Comparison of ENCODE assay signal across 10 cellular contexts in genomic region chr4:1208266-1208961, GRCh38. TPM values are rescaled to one million over a fixed set of nuclear protein-coding genes. Genes with fewer than 3 reads are reported as not detected.
DNase-seq lines count a peak whose midpoint lies in the region; ATAC-seq, FAIRE-seq and TF ChIP-seq lines count a peak whose summit lies in the region.
"Had no signal": no experiment of that assay in that cellular context is flagged by ENCODE, and none has a peak within 500 bp of the region (broad histone marks: within the 10 kb centered on the region; RNA-seq: fewer than 3 reads in every experiment).

No MANE protein-coding gene starts in this region.

- peaks cover 30 to 71% (median 52%) of the 10 kb centered on the region in 11 experiments; a peak in 21 of 22 replicates for H4K20me1 ChIP-seq in BLaER1 treated with 17β-estradiol and CSF1 and Interleukin-3, amounts not matched to agents 10 nM and 100 nM
- no peaks in the 10 kb centered on the region for H4K20me1 ChIP-seq in OCI-LY1 (ENCODE audit: insufficient read depth, low read length)

- no peak overlapping the region for H2AFZ ChIP-seq in OCI-LY1 (ENCODE audit: low read length)
- H2AFZ ChIP-seq in neuronal stem cell (ENCODE audit: low read length), result no peak overlapping the region

- H3K9me3 ChIP-seq in BLaER1 treated with 17β-estradiol and CSF1 and Interleukin-3, amounts not matched to agents 10 nM and 100 nM (replicated peaks in 1 of 11), result no peaks in the 10 kb centered on the region
- H3K9me3 ChIP-seq in OCI-LY1 (ENCODE audit: low read length) (no peaks in the 10 kb centered on the region), esophagus muscularis mucosa (no peaks in the 10 kb centered on the region), neuronal stem cell (replicated peaks in 1 of 2; ENCODE audit: control insufficient read depth in 2 of 2, insufficient read depth in 1 of 2, low read depth in 1 of 2, low read length in 2 of 2) (no peaks in the 10 kb centered on the region), small intestine (ENCODE audit: control insufficient read depth, low read depth) (no peaks in the 10 kb centered on the region)

- H3K4me2 ChIP-seq in BLaER1 treated with 17β-estradiol and CSF1 and Interleukin-3, amounts not matched to agents 10 nM and 100 nM, result peak overlapping the region; percentile 73 to 86 (median 80)
- peak overlapping the region; percentile 70 for H3K4me2 ChIP-seq in OCI-LY1 (ENCODE audit: low read length)
- H3K4me2 ChIP-seq in neuronal stem cell (ENCODE audit: insufficient read depth, low read length, poor library complexity, severe bottlenecking), result no peak overlapping the region

- intact Hi-C loops in esophagus muscularis mucosa (cut with DNase I), result loop anchor here (5.0 kb wide), 1 partner anchor 39 kb away; the partner anchor contains the start of gene CTBP1

- ATAC-seq in omental fat pad (ENCODE audit: low FRiP score), result no peak

- H3K4ac ChIP-seq in neuronal stem cell (ENCODE audit: low read length), result no peak overlapping the region

- no peak for FAIRE-seq in HTR-8/SVneo (lab: Jason Lieb, UNC)
- FAIRE-seq in small intestine (lab: Jason Lieb, UNC), result no peak

- TF ChIP-seq EP300 in esophagus muscularis mucosa (IDR thresholded peaks at IDR 0.05), result no peak

- TF ChIP-seq CTCF in OCI-LY1 (IDR thresholded peaks at IDR 0.05; ENCODE audit: low read length) (no peak), esophagus muscularis mucosa (IDR thresholded peaks at IDR 0.05) (no peak), omental fat pad (IDR thresholded peaks at IDR 0.05) (no peak)

- H3K27me3 ChIP-seq in BLaER1 treated with 17β-estradiol and CSF1 and Interleukin-3, amounts not matched to agents 10 nM and 100 nM, result no peaks in the 10 kb centered on the region
- H3K27me3 ChIP-seq in OCI-LY1 (ENCODE audit: insufficient read depth, low read length) (no peaks in the 10 kb centered on the region), esophagus muscularis mucosa (no peaks in the 10 kb centered on the region), neuronal stem cell (ENCODE audit: control insufficient read depth in 3 of 3, insufficient read depth in 3 of 3, low read depth in 1 of 3, low read length in 3 of 3) (no peaks in the 10 kb centered on the region), small intestine (ENCODE audit: control insufficient read depth in 2 of 2, insufficient read depth in 2 of 2, low read length in 2 of 2) (no peaks in the 10 kb centered on the region)

- TF ChIP-seq POLR2A in esophagus muscularis mucosa (IDR thresholded peaks at IDR 0.05; ENCODE audit: low read depth), result no peak

- H3K4me1 ChIP-seq in BLaER1 treated with 17β-estradiol and CSF1 and Interleukin-3, amounts not matched to agents 10 nM and 100 nM, result peaks cover 48 to 96% (median 83%) of the 10 kb centered on the region in 10 experiments
- H3K4me1 ChIP-seq in OCI-LY1 (ENCODE audit: insufficient read depth, low read length, severe bottlenecking) (peaks cover 23% of the 10 kb centered on the region), esophagus muscularis mucosa (peaks cover 46 to 85% (median 76%) of the 10 kb centered on the region in 4 donors), neuronal stem cell (ENCODE audit: control insufficient read depth in 2 of 2, insufficient read depth in 1 of 2, low read depth in 1 of 2, low read length in 2 of 2) (peaks cover 0 to 16% of the 10 kb centered on the region in 2 donors), small intestine (ENCODE audit: control insufficient read depth in 2 of 2, insufficient read depth in 1 of 2, low read depth in 1 of 2, low read length in 1 of 2) (peaks cover 3 to 8% of the 10 kb centered on the region in 2 donors)

- H2BK15ac ChIP-seq in neuronal stem cell (ENCODE audit: low read length), result no peak overlapping the region

- H3K36me3 ChIP-seq in BLaER1 treated with 17β-estradiol and CSF1 and Interleukin-3, amounts not matched to agents 10 nM and 100 nM, result peaks cover 26 to 39% (median 32%) of the 10 kb centered on the region in 11 experiments
- H3K36me3 ChIP-seq in OCI-LY1 (ENCODE audit: insufficient read depth, low read length), result peaks cover 9% of the 10 kb centered on the region
- H3K36me3 ChIP-seq in esophagus muscularis mucosa, result peaks cover 0 to 30% (median 21%) of the 10 kb centered on the region in 4 donors
- peaks cover 16 to 30% of the 10 kb centered on the region in 2 donors for H3K36me3 ChIP-seq in neuronal stem cell (replicated peaks in 1 of 2; ENCODE audit: control insufficient read depth in 2 of 2, insufficient read depth in 2 of 2, low read length in 2 of 2)
- H3K36me3 ChIP-seq in small intestine (ENCODE audit: control insufficient read depth in 2 of 2, insufficient read depth in 2 of 2, low read length in 2 of 2), result peaks cover 0 to 9% of the 10 kb centered on the region in 2 donors

- H4K8ac ChIP-seq in neuronal stem cell (ENCODE audit: low read depth, low read length), result no peak overlapping the region

- no peak overlapping the region for H2BK12ac ChIP-seq in neuronal stem cell (ENCODE audit: low read length)

- DNase-seq in esophagus muscularis mucosa (ENCODE audit: extremely low spot score), result no peak
- DNase-seq in neuronal stem cell (ENCODE audit: low spot score), result no peak
- DNase-seq in NCI-H146 (lab: John Stamatoyannopoulos, UW), result no peak
- DNase-seq in omental fat pad (ENCODE audit: low spot score), result no peak
- no peak for DNase-seq in HTR-8/SVneo (ENCODE audit: insufficient read length, low spot score)
- no peak for DNase-seq in small intestine
- DNase-seq: kidney glomerular epithelial cell, NCI-H2171 had no signal

- peak overlapping the region; percentile 68 for H2AK5ac ChIP-seq in neuronal stem cell (ENCODE audit: low read depth, low read length)

- H3K79me1 ChIP-seq in neuronal stem cell (ENCODE audit: low read depth, low read length), result peaks cover 12% of the 10 kb centered on the region

- H3K18ac ChIP-seq in neuronal stem cell (ENCODE audit: low read length), result no peak overlapping the region

- no peaks in the 10 kb centered on the region for H3K9me2 ChIP-seq in OCI-LY1 (ENCODE audit: low read depth, low read length)

- no peaks in the 10 kb centered on the region for H3K79me2 ChIP-seq in OCI-LY1 (ENCODE audit: insufficient read depth, low read length)

- WGBS in esophagus muscularis mucosa, result 93% methylated on average over 21 of the region's 37 CpGs
- WGBS in neuronal stem cell (ENCODE audit: extremely low coverage in 2 of 2, insufficient read length in 2 of 2, insufficient replicate concordance in 1 of 2), 2 donors, result no CpG with 5 or more reads among the region's 37 CpGs
- 44 to 61% (median 55%) methylated on average over 31 to 37 of the region's 37 CpGs for WGBS in small intestine, 3 donors

- H3K23ac ChIP-seq in neuronal stem cell (ENCODE audit: low read depth, low read length, poor library complexity), result peak overlapping the region; percentile 25

- no peak overlapping the region for H2BK120ac ChIP-seq in neuronal stem cell (ENCODE audit: low read depth, low read length)

- H3K27ac ChIP-seq in BLaER1 treated with 17β-estradiol and CSF1 and Interleukin-3, amounts not matched to agents 10 nM and 100 nM, result peak overlapping the region in 9 of 11 experiments; percentile 15 to 69 (median 56); a peak in 16 of 22 replicates
- peak overlapping the region; percentile 12 for H3K27ac ChIP-seq in OCI-LY1 (ENCODE audit: low read depth, low read length, poor library complexity, severe bottlenecking)
- peak overlapping the region; percentile 58 to 75 (median 66) for H3K27ac ChIP-seq in esophagus muscularis mucosa (replicated peaks in 1 of 4)
- H3K27ac ChIP-seq in neuronal stem cell (replicated peaks; ENCODE audit: low read length), result no peak overlapping the region
- peak overlapping the region in 1 of 2 donors; percentile 81 for H3K27ac ChIP-seq in small intestine (ENCODE audit: low read depth in 1 of 2, low read length in 1 of 2)

- H2BK5ac ChIP-seq in neuronal stem cell (ENCODE audit: low read length), result peak overlapping the region; percentile 83

- H4K91ac ChIP-seq in neuronal stem cell (ENCODE audit: low read depth, low read length, poor library complexity), result peak overlapping the region; percentile 64

- no peaks in the 10 kb centered on the region for H3F3A ChIP-seq in OCI-LY1 (ENCODE audit: insufficient read depth, low read length)

- H3K4me3 ChIP-seq in BLaER1 treated with 17β-estradiol and CSF1 and Interleukin-3, amounts not matched to agents 10 nM and 100 nM, result 0 out of 20 replicates have a peak overlapping the region, but pooled peaks of 1 of the 10 experiments have one; percentile 12
- H3K4me3 ChIP-seq in OCI-LY1 (ENCODE audit: low read depth, low read length, poor library complexity, severe bottlenecking), result peak overlapping the region; percentile 53
- H3K4me3 ChIP-seq in esophagus muscularis mucosa, result peak overlapping the region in 3 of 4 donors; percentile 9 to 24 (median 22)
- no peak overlapping the region for H3K4me3 ChIP-seq in neuronal stem cell (ENCODE audit: low read length in 2 of 2)
- no peak overlapping the region for H3K4me3 ChIP-seq in small intestine (ENCODE audit: low read depth in 1 of 2, low read length in 2 of 2)

- H3K9ac ChIP-seq in BLaER1 treated with 17β-estradiol and CSF1 and Interleukin-3, amounts not matched to agents 10 nM and 100 nM, result peak overlapping the region in 9 of 11 experiments; percentile 9 to 64 (median 44); a peak in 18 of 22 replicates
- H3K9ac ChIP-seq in OCI-LY1 (ENCODE audit: low read length) (peak overlapping the region; percentile 59), neuronal stem cell (ENCODE audit: low read depth, low read length, poor library complexity) (no peak overlapping the region)

- no peak overlapping the region for H3K14ac ChIP-seq in neuronal stem cell (ENCODE audit: low read length)

RNA-seq across cellular contexts. Expression of gene SPON2, which starts 36.0 kb away (rescaled TPM):
- 10 to 100 TPM; 21.3 to 72.9 (median 58.3) TPM for total RNA-seq in esophagus muscularis mucosa
- polyA plus RNA-seq in neuronal stem cell (2013, experiment 1 of 2), result 5.9 TPM
- 5.8 TPM for polyA plus RNA-seq in neuronal stem cell (2013, experiment 2 of 2)
- 10 to 100 TPM; 14.2 to 99.5 (median 30.1) TPM for total RNA-seq in omental fat pad
- 10 to 100 TPM; 12.7 to 61.0 (median 34.3) TPM for polyA plus RNA-seq in small intestine

RNA-seq across cellular contexts. Expression of gene CTBP1, which starts 40.5 kb away (rescaled TPM):
- total RNA-seq in esophagus muscularis mucosa (100 to 1,000 TPM; 110 to 245 (median 172) TPM), omental fat pad (100 to 1,000 TPM; 102 to 137 (median 132) TPM)
- polyA plus RNA-seq in neuronal stem cell (2013, experiment 1 of 2), result 151 TPM
- polyA plus RNA-seq in neuronal stem cell (2013, experiment 2 of 2), result 149 TPM
- polyA plus RNA-seq in small intestine, result 100 to 1,000 TPM in 2 of 3 donors, 10 to 100 TPM in 1; 88.6 to 144 (median 128) TPM

Comparison
In these comparisons a context has a peak if more than half of its experiments do, and no peak if none do; other contexts are left out.
1. H3K4me3 ChIP-seq: peak in OCI-LY1 (single experiment) and esophagus muscularis mucosa (3 of 4); none in neuronal stem cell (0 of 2) and small intestine (0 of 2).